In the genomic region with DNA sequence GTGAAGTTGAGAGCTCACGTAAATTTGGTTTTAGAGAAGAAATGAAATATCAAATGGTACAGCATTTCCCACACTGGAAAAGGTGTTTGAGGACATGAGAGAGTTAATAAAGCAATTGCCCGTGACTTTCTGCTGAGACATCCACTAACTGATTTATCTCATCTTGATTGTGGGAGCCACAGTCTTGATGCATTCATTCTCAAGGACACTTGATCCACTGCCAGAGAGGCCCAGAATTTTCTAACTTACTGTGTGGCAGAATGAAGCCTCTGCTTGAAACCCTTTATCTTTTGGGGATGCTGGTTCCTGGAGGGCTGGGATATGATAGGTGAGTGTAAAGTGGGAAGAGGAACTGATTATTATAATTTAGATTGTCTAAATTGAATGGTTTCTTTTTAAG, we compare ENCODE assay signal across 37 cellular contexts. TPM values are rescaled to one million over a fixed set of nuclear protein-coding genes. Genes with fewer than 3 reads are reported as not detected.
"Had no signal": no experiment of that assay in that cellular context is flagged by ENCODE, and none has a peak within 500 bp of the region (broad histone marks: within the 10 kb centered on the region; RNA-seq: fewer than 3 reads in every experiment).

A gene with protein sequence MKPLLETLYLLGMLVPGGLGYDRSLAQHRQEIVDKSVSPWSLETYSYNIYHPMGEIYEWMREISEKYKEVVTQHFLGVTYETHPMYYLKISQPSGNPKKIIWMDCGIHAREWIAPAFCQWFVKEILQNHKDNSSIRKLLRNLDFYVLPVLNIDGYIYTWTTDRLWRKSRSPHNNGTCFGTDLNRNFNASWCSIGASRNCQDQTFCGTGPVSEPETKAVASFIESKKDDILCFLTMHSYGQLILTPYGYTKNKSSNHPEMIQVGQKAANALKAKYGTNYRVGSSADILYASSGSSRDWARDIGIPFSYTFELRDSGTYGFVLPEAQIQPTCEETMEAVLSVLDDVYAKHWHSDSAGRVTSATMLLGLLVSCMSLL (plus strand): TSS at position 179 of the 400 bp plus-strand sequence. CDS start 82 bp downstream, at position 261.

- H3K27ac Mint-ChIP-seq: activated B cell treated with CpG ODN at 0.5 μM for 24 hours; activated CD8-positive, alpha-beta T cell treated with anti-CD3 and anti-CD28 coated beads for 36 hours; activated naive CD4-positive, alpha-beta T cell treated with anti-CD3 and anti-CD28 coated beads for 36 hours; activated naive CD4-positive, alpha-beta T cell treated with anti-CD3 and anti-CD28 coated beads, Interleukin-2, amount 50 U/mL, for 24 hours; activated naive CD8-positive, alpha-beta T cell treated with anti-CD3 and anti-CD28 coated beads for 36 hours; activated naive CD8-positive, alpha-beta T cell treated with anti-CD3 and anti-CD28 coated beads, Interleukin-2, amount 50 U/mL, for 24 hours; activated T-helper 17 cell treated with anti-CD3 and anti-CD28 coated beads, Interleukin-2, amount 50 U/mL, for 72 hours; T-helper 17 cell; T-helper 2 cell treated with Interferon-gamma antibody and Interleukin-4, amounts not matched to agents 5 μg/mL and 100 μg/mL, for 36 hours had no signal

- H3K9me3 Mint-ChIP-seq: activated B cell treated with CpG ODN at 0.5 μM for 24 hours; activated CD8-positive, alpha-beta T cell treated with anti-CD3 and anti-CD28 coated beads for 36 hours; activated naive CD4-positive, alpha-beta T cell treated with anti-CD3 and anti-CD28 coated beads for 36 hours; activated naive CD4-positive, alpha-beta T cell treated with anti-CD3 and anti-CD28 coated beads, Interleukin-2, amount 50 U/mL, for 24 hours; activated naive CD8-positive, alpha-beta T cell treated with anti-CD3 and anti-CD28 coated beads for 36 hours; activated naive CD8-positive, alpha-beta T cell treated with anti-CD3 and anti-CD28 coated beads, Interleukin-2, amount 50 U/mL, for 24 hours; T-helper 2 cell treated with Interferon-gamma antibody and Interleukin-4, amounts not matched to agents 5 μg/mL and 100 μg/mL, for 36 hours had no signal

- H3K4me1 Mint-ChIP-seq: activated naive CD4-positive, alpha-beta T cell treated with anti-CD3 and anti-CD28 coated beads, Interleukin-2, amount 50 U/mL, for 24 hours; activated naive CD8-positive, alpha-beta T cell treated with anti-CD3 and anti-CD28 coated beads for 36 hours; activated naive CD8-positive, alpha-beta T cell treated with anti-CD3 and anti-CD28 coated beads, Interleukin-2, amount 50 U/mL, for 24 hours; central memory CD8-positive, alpha-beta T cell; T-helper 17 cell had no signal

- H3K27ac ChIP-seq: brain microvascular endothelial cell, coronary artery, epithelial cell of prostate, esophagus squamous epithelium, gastroesophageal sphincter, heart right ventricle, WERI-Rb-1 had no signal

- H3K4me3 ChIP-seq: coronary artery, esophagus squamous epithelium, gastroesophageal sphincter, heart right ventricle had no signal

- H3K27me3 ChIP-seq: brain microvascular endothelial cell, esophagus squamous epithelium, gastroesophageal sphincter, heart right ventricle had no signal

- H3K4me1 ChIP-seq: esophagus squamous epithelium had no signal

- DNase-seq: activated B cell treated with CpG ODN at 0.5 μM for 24 hours; activated CD4-positive, alpha-beta T cell treated with anti-CD3 and anti-CD28 coated beads for 48 hours; activated CD4-positive, alpha-beta T cell treated with anti-CD3 and anti-CD28 coated beads, Interleukin-2, amount 50 U/mL, for 1 hour; activated CD4-positive, alpha-beta T cell treated with anti-CD3 and anti-CD28 coated beads, Interleukin-2, amount 50 U/mL, for 48 hours; activated CD8-positive, alpha-beta memory T cell treated with anti-CD3 and anti-CD28 coated beads for 24 hours; activated CD8-positive, alpha-beta T cell treated with anti-CD3 and anti-CD28 coated beads for 36 hours; activated effector memory CD4-positive, alpha-beta T cell treated with anti-CD3 and anti-CD28 coated beads, Interleukin-2, amount 50 U/mL, for 16 hours; activated naive CD4-positive, alpha-beta T cell treated with anti-CD3 and anti-CD28 coated beads for 36 hours; activated naive CD8-positive, alpha-beta T cell treated with anti-CD3 and anti-CD28 coated beads for 36 hours; activated naive CD8-positive, alpha-beta T cell treated with anti-CD3 and anti-CD28 coated beads, Interleukin-2, amount 50 U/mL, for 24 hours; activated T-cell treated with anti-CD3 and anti-CD28 coated beads, Interleukin-2, amount 50 U/mL, for 4 hours; amniotic stem cell; anterior cingulate cortex; brain microvascular endothelial cell; dermis blood vessel endothelial cell; effector CD8-positive, alpha-beta T cell; esophagus squamous epithelium; foreskin melanocyte; heart right ventricle; T-helper 1 cell; T-helper 17 cell; T1000; WERI-Rb-1 had no signal

- H3K9me3 ChIP-seq: esophagus squamous epithelium, gastroesophageal sphincter, heart right ventricle had no signal

- H3K27me3 Mint-ChIP-seq: activated CD8-positive, alpha-beta T cell treated with anti-CD3 and anti-CD28 coated beads for 36 hours; central memory CD8-positive, alpha-beta T cell had no signal

- H3K36me3 ChIP-seq: brain microvascular endothelial cell, esophagus squamous epithelium, gastroesophageal sphincter, heart right ventricle, WERI-Rb-1 had no signal

- H3K36me3 Mint-ChIP-seq: activated naive CD4-positive, alpha-beta T cell treated with anti-CD3 and anti-CD28 coated beads, Interleukin-2, amount 50 U/mL, for 24 hours; activated naive CD8-positive, alpha-beta T cell treated with anti-CD3 and anti-CD28 coated beads for 36 hours had no signal

- H3K4me3 Mint-ChIP-seq: activated B cell treated with CpG ODN at 0.5 μM for 24 hours; activated CD8-positive, alpha-beta T cell treated with anti-CD3 and anti-CD28 coated beads for 36 hours; activated naive CD4-positive, alpha-beta T cell treated with anti-CD3 and anti-CD28 coated beads for 36 hours; activated naive CD4-positive, alpha-beta T cell treated with anti-CD3 and anti-CD28 coated beads, Interleukin-2, amount 50 U/mL, for 24 hours; activated naive CD8-positive, alpha-beta T cell treated with anti-CD3 and anti-CD28 coated beads for 36 hours; activated naive CD8-positive, alpha-beta T cell treated with anti-CD3 and anti-CD28 coated beads, Interleukin-2, amount 50 U/mL, for 24 hours; activated T-cell treated with anti-CD3 and anti-CD28 coated beads, Interleukin-2, amount 50 U/mL, for 4 hours; activated T-helper 17 cell treated with anti-CD3 and anti-CD28 coated beads, Interleukin-2, amount 50 U/mL, for 72 hours; central memory CD8-positive, alpha-beta T cell; T-helper 17 cell; T-helper 2 cell treated with Interferon-gamma antibody and Interleukin-4, amounts not matched to agents 5 μg/mL and 100 μg/mL, for 36 hours had no signal

RNA-seq across cellular contexts. Expression of the gene that starts here (rescaled TPM):
- total RNA-seq: activated B cell treated with CpG ODN at 0.5 μM for 24 hours; activated CD8-positive, alpha-beta T cell treated with anti-CD3 and anti-CD28 coated beads for 36 hours; activated naive CD4-positive, alpha-beta T cell treated with anti-CD3 and anti-CD28 coated beads for 36 hours; activated naive CD8-positive, alpha-beta T cell treated with anti-CD3 and anti-CD28 coated beads for 36 hours; activated T-cell treated with anti-CD3 and anti-CD28 coated beads, Interleukin-2, amount 50 U/mL, for 4 hours; activated T-helper 17 cell treated with anti-CD3 and anti-CD28 coated beads, Interleukin-2, amount 50 U/mL, for 72 hours; astrocyte; bronchial epithelial cell; cardiac septum; cerebellum; dermis blood vessel endothelial cell; endothelial cell of umbilical vein; esophagus squamous epithelium; fibroblast of villous mesenchyme; glomerular endothelial cell had no signal
